Comparison of ENCODE assay signal across 1 cellular context in genomic region chr14:104868811-104869572, GRCh38.
TF ChIP-seq lines count a peak whose summit lies in the region.

No MANE protein-coding gene starts in this region.

TF ChIP-seq in IMR-90, 13 proteins besides CTCF, POLR2A, EP300 and RAD21:
- TF ChIP-seq BHLHE40 (IDR thresholded peaks at IDR 0.05; ENCODE audit: low read depth, low read length) (no peak), FOS (IDR thresholded peaks at IDR 0.05; ENCODE audit: low read depth, low read length) (no peak), SMC3 (IDR thresholded peaks at IDR 0.05; ENCODE audit: low read depth, low read length) (no peak), ELK1 (IDR thresholded peaks at IDR 0.05; ENCODE audit: borderline replicate concordance, low read depth, low read length) (no peak), MXI1 (IDR thresholded peaks at IDR 0.05; ENCODE audit: borderline replicate concordance, low read depth, low read length) (no peak), CEBPB (IDR thresholded peaks at IDR 0.05; ENCODE audit: low read depth, low read length) (no peak), USF2 (IDR thresholded peaks at IDR 0.05; ENCODE audit: low read depth, low read length) (no peak), RFX5 (IDR thresholded peaks at IDR 0.05; ENCODE audit: low read depth, low read length) (no peak), CHD1 (IDR thresholded peaks at IDR 0.05; ENCODE audit: low read depth, low read length) (no peak), RCOR1 (IDR thresholded peaks at IDR 0.05; ENCODE audit: insufficient replicate concordance, low read length) (no peak)
TF ChIP-seq in IMR-90: peak in this region for 0.
